In the genomic region with DNA sequence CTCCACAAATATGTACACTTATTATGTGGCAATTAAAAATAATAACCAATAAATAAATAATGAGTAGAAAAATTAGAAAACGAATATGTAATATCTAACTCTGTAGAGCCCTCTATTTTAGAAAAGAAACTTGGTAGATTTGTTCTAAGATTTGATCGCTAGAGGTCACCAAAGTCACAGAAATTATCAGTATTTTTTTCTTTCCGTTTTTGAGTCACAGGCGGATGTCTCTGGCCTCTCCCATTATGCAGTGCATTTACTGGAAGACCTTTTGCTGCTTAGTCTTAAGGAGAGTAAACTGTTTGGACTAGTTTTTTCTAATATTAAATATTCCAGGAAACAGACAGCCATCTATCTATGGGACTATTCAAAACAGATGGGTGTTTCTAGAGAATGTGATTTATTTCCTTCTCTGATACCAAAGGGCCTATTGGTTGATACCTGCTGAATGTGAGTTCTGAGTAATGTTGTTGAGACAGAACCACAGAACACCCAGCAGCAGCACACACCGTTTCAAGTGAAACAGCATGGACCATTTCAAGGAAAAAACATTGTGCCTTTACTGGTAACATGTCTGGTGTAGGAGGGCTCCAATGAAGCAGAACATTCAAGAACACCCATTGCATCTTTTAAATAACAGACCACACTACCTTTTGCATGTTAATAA, we compare ENCODE assay signal across 8 cellular contexts.
DNase-seq lines count a peak whose midpoint lies in the region; ATAC-seq lines count a peak whose summit lies in the region.

No MANE protein-coding gene starts in this region.

- H3K9me3 Mint-ChIP-seq in stimulated activated effector memory CD8-positive, alpha-beta T cell treated with anti-CD3 and anti-CD28 coated beads, Interleukin-12 subunit alpha, Interleukin-12 subunit beta, amount 100 ng/mL, for 72 hours, result no peaks in the 10 kb centered on the region

- H3K36me3 Mint-ChIP-seq in stimulated activated effector memory CD8-positive, alpha-beta T cell treated with anti-CD3 and anti-CD28 coated beads, Interleukin-12 subunit alpha, Interleukin-12 subunit beta, amount 100 ng/mL, for 72 hours, result no peaks in the 10 kb centered on the region

- peaks cover 13% of the 10 kb centered on the region for H3K4me1 Mint-ChIP-seq in stimulated activated effector memory CD8-positive, alpha-beta T cell treated with anti-CD3 and anti-CD28 coated beads, Interleukin-12 subunit alpha, Interleukin-12 subunit beta, amount 100 ng/mL, for 72 hours

- peak; percentile 84 for ATAC-seq in GM19438 (IDR thresholded peaks at IDR 0.05; ENCODE audit: low read depth, unreplicated experiment)
- ATAC-seq in HG03378 (IDR thresholded peaks at IDR 0.05; ENCODE audit: unreplicated experiment), result peak; percentile 85
- peak; percentile 88 for ATAC-seq in stimulated activated effector memory CD8-positive, alpha-beta T cell treated with anti-CD3 and anti-CD28 coated beads, Interleukin-12 subunit alpha, Interleukin-12 subunit beta, amount 100 ng/mL, for 72 hours

- H3K4me3 Mint-ChIP-seq in stimulated activated effector memory CD8-positive, alpha-beta T cell treated with anti-CD3 and anti-CD28 coated beads, Interleukin-12 subunit alpha, Interleukin-12 subunit beta, amount 100 ng/mL, for 72 hours, result no peak overlapping the region

- H3K27ac Mint-ChIP-seq in stimulated activated effector memory CD8-positive, alpha-beta T cell treated with anti-CD3 and anti-CD28 coated beads, Interleukin-12 subunit alpha, Interleukin-12 subunit beta, amount 100 ng/mL, for 72 hours, result no peak overlapping the region

- DNase-seq in NCI-H510A treated with DMSO at 0.1 percent for 48 hours (lab: John Stamatoyannopoulos, UW) (peak; percentile 35), NCI-H510A (lab: John Stamatoyannopoulos, UW) (no peak), NCI-H774 (lab: John Stamatoyannopoulos, UW) (peak; percentile 1), amniotic stem cell (lab: John Stamatoyannopoulos, UW) (peak; percentile 53), hepatic stellate cell (ENCODE audit: low spot score) (peak; percentile 22)
- no peak for DNase-seq in stimulated activated effector memory CD8-positive, alpha-beta T cell treated with anti-CD3 and anti-CD28 coated beads, Interleukin-12 subunit alpha, Interleukin-12 subunit beta, amount 100 ng/mL, for 72 hours (ENCODE audit: low spot score in 2 of 2)

Comparison
In these comparisons a context has a peak if more than half of its experiments do, and no peak if none do; other contexts are left out.
1. DNase-seq: peak in NCI-H510A treated with DMSO at 0.1 percent for 48 hours (single experiment), NCI-H774 (single experiment), amniotic stem cell (single experiment) and hepatic stellate cell (single experiment); none in NCI-H510A (single experiment) and stimulated activated effector memory CD8-positive, alpha-beta T cell treated with anti-CD3 and anti-CD28 coated beads, Interleukin-12 subunit alpha, Interleukin-12 subunit beta, amount 100 ng/mL, for 72 hours (0 of 2).
2. Peak in every context shown above with its lines, with median percentiles within 50 percentile points of each other: ATAC-seq.